21 cellular contexts compared by ENCODE assay signal in the genomic region with DNA sequence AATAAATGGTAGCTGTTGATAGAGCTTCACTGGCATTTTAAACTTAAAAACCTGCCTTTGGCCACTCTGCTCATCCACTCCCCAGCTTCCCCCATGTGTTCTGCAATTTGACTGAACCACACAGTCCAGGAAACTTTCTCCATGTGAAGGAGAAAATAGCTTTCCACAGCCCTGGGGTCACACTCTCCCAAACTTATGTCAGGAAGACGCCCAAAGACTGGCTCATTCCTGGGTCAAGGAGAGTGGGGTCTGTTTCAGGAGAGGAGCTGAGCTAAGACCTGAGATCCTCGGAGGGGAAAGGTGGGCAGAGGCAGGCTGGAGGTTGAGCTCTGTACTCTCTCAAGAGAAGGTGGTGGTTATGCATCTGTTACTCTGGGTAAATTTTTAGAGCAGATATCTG. TPM values are rescaled to one million over a fixed set of nuclear protein-coding genes. Genes with fewer than 3 reads are reported as not detected.
DNase-seq lines count a peak whose midpoint lies in the region; ATAC-seq and TF ChIP-seq lines count a peak whose summit lies in the region.
"Had no signal": no experiment of that assay in that cellular context is flagged by ENCODE, and none has a peak within 500 bp of the region (broad histone marks: within the 10 kb centered on the region; RNA-seq: fewer than 3 reads in every experiment).

No MANE protein-coding gene starts in this region.

- H3K27me3 ChIP-seq in left ventricle myocardium inferior (ENCODE audit: low read depth) (no peaks in the 10 kb centered on the region), ascending aorta (no peaks in the 10 kb centered on the region), neuronal stem cell (ENCODE audit: control insufficient read depth in 3 of 3, insufficient read depth in 3 of 3, low read depth in 1 of 3, low read length in 3 of 3) (no peaks in the 10 kb centered on the region), WERI-Rb-1 (ENCODE audit: insufficient read depth, low read depth, severe bottlenecking) (no peaks in the 10 kb centered on the region)
- H3K27me3 ChIP-seq: body of pancreas, Peyer's patch had no signal

- H4K8ac ChIP-seq in neuronal stem cell (ENCODE audit: low read depth, low read length), result no peak overlapping the region

- no peak overlapping the region for H4K91ac ChIP-seq in neuronal stem cell (ENCODE audit: low read depth, low read length, poor library complexity)

- no peak overlapping the region for H2AK5ac ChIP-seq in neuronal stem cell (ENCODE audit: low read depth, low read length)

- peak overlapping the region; percentile 4 for H3K4me2 ChIP-seq in neuronal stem cell (ENCODE audit: insufficient read depth, low read length, poor library complexity, severe bottlenecking)

- no peaks in the 10 kb centered on the region for H3K79me1 ChIP-seq in neuronal stem cell (ENCODE audit: low read depth, low read length)

- intact Hi-C loops in left ventricle myocardium inferior (cut with micrococcal nuclease), result loop anchor here (10.0 kb wide), 1 partner anchor 51 kb away; no protein-coding TSS in a partner anchor
- intact Hi-C loops in left ventricle myocardium superior (cut with micrococcal nuclease), result no loop called here
- intact Hi-C loops in ascending aorta (cut with DNase I), result loop anchor here (5.0 kb wide), 1 partner anchor 39 kb away; no protein-coding TSS in a partner anchor

- WGBS in neuronal stem cell (ENCODE audit: extremely low coverage in 2 of 2, insufficient read length in 2 of 2, insufficient replicate concordance in 1 of 2), 2 donors, result no CpG with 5 or more reads among the region's 2 CpGs

- H3K27ac ChIP-seq in left ventricle myocardium inferior (replicated peaks) (peak overlapping the region; percentile 77), ascending aorta (peak overlapping the region; percentile 13 to 87), neuronal stem cell (replicated peaks; ENCODE audit: low read length) (no peak overlapping the region), WERI-Rb-1 (no peak overlapping the region)
- H3K27ac ChIP-seq: neutrophil, SK-N-MC had no signal

- ATAC-seq in left ventricle myocardium superior (no peak), GM18520 (IDR thresholded peaks at IDR 0.05; ENCODE audit: unreplicated experiment) (no peak)
- ATAC-seq: activated CD4-positive, CD25-positive, alpha-beta regulatory T cell treated with anti-CD3 and anti-CD28 coated beads, Interleukin-2, amount 50 U/mL, for 24 hours; body of pancreas had no signal

- H3K18ac ChIP-seq in neuronal stem cell (ENCODE audit: low read length), result no peak overlapping the region

- no peak overlapping the region for H3K9ac ChIP-seq in neuronal stem cell (ENCODE audit: low read depth, low read length, poor library complexity)

- TF ChIP-seq CTCF in left ventricle myocardium inferior (IDR thresholded peaks at IDR 0.05; ENCODE audit: borderline replicate concordance) (no peak), ascending aorta (IDR thresholded peaks at IDR 0.05) (no peak), WERI-Rb-1 (IDR thresholded peaks at IDR 0.05; ENCODE audit: low read depth, low read length) (no peak)

- no peak overlapping the region for H3K14ac ChIP-seq in neuronal stem cell (ENCODE audit: low read length)

- in situ Hi-C loops in ACHN (cut with HindIII; ENCODE audit: low pct_ligation_motif_present, low pct_unique_long_range_greater_than_20kb, low sequenced_read_pairs), result no loop called here

- no peak overlapping the region for H3K4ac ChIP-seq in neuronal stem cell (ENCODE audit: low read length)

- H2BK15ac ChIP-seq in neuronal stem cell (ENCODE audit: low read length), result no peak overlapping the region

- H3K4me3 ChIP-seq in left ventricle myocardium inferior (no peak overlapping the region), ascending aorta (no peak overlapping the region), neuronal stem cell (ENCODE audit: low read length in 2 of 2) (no peak overlapping the region), WERI-Rb-1 (ENCODE audit: low read depth, low read length) (no peak overlapping the region)
- H3K4me3 ChIP-seq: body of pancreas, HAP-1, Peyer's patch, SK-N-MC had no signal

- peaks cover 78% of the 10 kb centered on the region for H3K4me1 ChIP-seq in left ventricle myocardium inferior
- peaks cover 8 to 37% of the 10 kb centered on the region in 2 donors for H3K4me1 ChIP-seq in ascending aorta
- H3K4me1 ChIP-seq in neuronal stem cell (ENCODE audit: control insufficient read depth in 2 of 2, insufficient read depth in 1 of 2, low read depth in 1 of 2, low read length in 2 of 2), result peaks cover 2% of the 10 kb centered on the region in 2 donors
- H3K4me1 ChIP-seq: HAP-1 had no signal

- no peaks in the 10 kb centered on the region for H3K9me3 ChIP-seq in left ventricle myocardium inferior (replicated peaks)
- H3K9me3 ChIP-seq in ascending aorta, result no peaks in the 10 kb centered on the region
- H3K9me3 ChIP-seq in neuronal stem cell (replicated peaks in 1 of 2; ENCODE audit: control insufficient read depth in 2 of 2, insufficient read depth in 1 of 2, low read depth in 1 of 2, low read length in 2 of 2), result no peaks in the 10 kb centered on the region
- no peaks in the 10 kb centered on the region for H3K9me3 ChIP-seq in WERI-Rb-1 (ENCODE audit: severe bottlenecking)
- H3K9me3 ChIP-seq: body of pancreas, HAP-1, neutrophil, Peyer's patch had no signal

- DNase-seq in left ventricle myocardium inferior, result no peak
- no peak for DNase-seq in left ventricle myocardium superior
- DNase-seq in ascending aorta (ENCODE audit: low spot score in 2 of 2), result no peak
- no peak for DNase-seq in neuronal stem cell (ENCODE audit: low spot score)
- no peak for DNase-seq in WERI-Rb-1
- no peak for DNase-seq in A172 (ENCODE audit: low spot score)
- DNase-seq in ACHN, result no peak
- DNase-seq: activated T-cell treated with anti-CD3 and anti-CD28 coated beads, Interleukin-2, amount 50 U/mL, for 48 hours; body of pancreas; DMS79 treated with DMSO at 0.1 percent for 48 hours; glutamatergic neuron; NCI-H1048; NCI-H2081; NCI-H446; stimulated activated CD4-positive, alpha-beta T cell treated with anti-CD3 and anti-CD28 coated beads, Interleukin-12 subunit alpha, Interleukin-12 subunit beta, amount 100 ng/mL, for 4 hours had no signal

- no peak overlapping the region for H2BK12ac ChIP-seq in neuronal stem cell (ENCODE audit: low read length)

- H3K23ac ChIP-seq in neuronal stem cell (ENCODE audit: low read depth, low read length, poor library complexity), result no peak overlapping the region

- H3K36me3 ChIP-seq in left ventricle myocardium inferior (peaks cover 7% of the 10 kb centered on the region), ascending aorta (peaks cover 0 to 2% of the 10 kb centered on the region in 2 donors), neuronal stem cell (replicated peaks in 1 of 2; ENCODE audit: control insufficient read depth in 2 of 2, insufficient read depth in 2 of 2, low read length in 2 of 2) (peaks cover 2 to 20% of the 10 kb centered on the region in 2 donors), WERI-Rb-1 (peaks cover 8% of the 10 kb centered on the region)
- H3K36me3 ChIP-seq: HAP-1, neutrophil had no signal

- H2AFZ ChIP-seq in neuronal stem cell (ENCODE audit: low read length), result no peak overlapping the region

- no peak overlapping the region for H2BK5ac ChIP-seq in neuronal stem cell (ENCODE audit: low read length)

- no peak overlapping the region for H2BK120ac ChIP-seq in neuronal stem cell (ENCODE audit: low read depth, low read length)

RNA-seq across cellular contexts. Expression of gene GPI, which starts 48.7 kb away (rescaled TPM):
- total RNA-seq in left ventricle myocardium inferior, result 473 TPM
- total RNA-seq in left ventricle myocardium superior, result 553 TPM
- total RNA-seq in ascending aorta, result 337 TPM
- 75.0 TPM for polyA plus RNA-seq in neuronal stem cell (2013, experiment 1 of 2)
- polyA plus RNA-seq in neuronal stem cell (2013, experiment 2 of 2), result 71.3 TPM
- 179 and 185 TPM in 2 replicates for total RNA-seq in A172 (2014; rRNA removed; shearing (Covaris generic))

Comparison
In these comparisons a context has a peak if more than half of its experiments do, and no peak if none do; other contexts are left out.
1. H3K27ac ChIP-seq: peak in left ventricle myocardium inferior (single experiment) and ascending aorta (2 of 2); none in neuronal stem cell (single experiment) and WERI-Rb-1 (single experiment).